Comparison of ENCODE assay signal across 16 cellular contexts in genomic region chr14:53010193-53010592, GRCh38. TPM values are rescaled to one million over a fixed set of nuclear protein-coding genes. Genes with fewer than 3 reads are reported as not detected.
DNase-seq lines count a peak whose midpoint lies in the region; ATAC-seq and TF ChIP-seq lines count a peak whose summit lies in the region.
"Had no signal": no experiment of that assay in that cellular context is flagged by ENCODE, and none has a peak within 500 bp of the region (broad histone marks: within the 10 kb centered on the region; RNA-seq: fewer than 3 reads in every experiment).

No MANE protein-coding gene starts in this region.

- H3K4me1 Mint-ChIP-seq in nephron = peaks cover 46% of the 10 kb centered on the region
- H3K4me1 Mint-ChIP-seq: natural killer cell had no signal

- H3K9me3 Mint-ChIP-seq in nephron = no peaks in the 10 kb centered on the region
- H3K9me3 Mint-ChIP-seq: natural killer cell; T-helper 1 cell treated with Interleukin-12 subunit alpha and Interleukin-12 subunit beta and Interleukin-4 antibody, amounts not matched to agents 30 μg/mL and 1 μg/mL, for 36 hours had no signal

- no peak for ATAC-seq in HG02973 (IDR thresholded peaks at IDR 0.05; ENCODE audit: unreplicated experiment)
- ATAC-seq: natural killer cell had no signal

- DNase-seq in SJCRH30 (no peak), dorsolateral prefrontal cortex (no peak), tibial artery (no peak), A172 (ENCODE audit: low spot score) (no peak), NCI-H187 (lab: John Stamatoyannopoulos, UW) (no peak)
- DNase-seq: activated CD4-positive, alpha-beta T cell treated with anti-CD3 and anti-CD28 coated beads, Interleukin-2, amount 50 U/mL, for 4 hours; activated gamma-delta T cell treated with Interleukin-2 at 50 U/mL for 16 hours; BE2C; natural killer cell; NCI-H1092 treated with DMSO at 0.1 percent for 48 hours; NCI-H524 treated with DMSO at 0.1 percent for 48 hours had no signal

- H3K36me3 Mint-ChIP-seq in nephron (ENCODE audit: low read depth) = no peaks in the 10 kb centered on the region

- intact Hi-C loops in dorsolateral prefrontal cortex (cut with DNase I) = no loop called here
- intact Hi-C loops in tibial artery (cut with DNase I; ENCODE audit: low total_unique reads) = no loop called here

- H3K4me3 ChIP-seq in SJCRH30 = no peak overlapping the region
- peak overlapping the region in 1 of 59 donors; percentile 29 for H3K4me3 ChIP-seq in dorsolateral prefrontal cortex
- no peak overlapping the region for H3K4me3 ChIP-seq in tibial artery
- H3K4me3 ChIP-seq: testis had no signal

- H3K36me3 ChIP-seq in SJCRH30 (no peaks in the 10 kb centered on the region), tibial artery (no peaks in the 10 kb centered on the region)
- H3K36me3 ChIP-seq: BE2C had no signal

- peaks cover 5% of the 10 kb centered on the region for H3K27me3 Mint-ChIP-seq in nephron (ENCODE audit: low read depth)

- TF ChIP-seq CTCF in dorsolateral prefrontal cortex (IDR thresholded peaks at IDR 0.05 in 54 of 56, conservative IDR thresholded peaks at IDR 0.05 in 2 of 56; ENCODE audit: low read depth in 1 of 56, partially characterized antibody in 56 of 56) (no peak), nephron (IDR thresholded peaks at IDR 0.05; ENCODE audit: unreplicated experiment in 3 of 3) (no peak), tibial artery (IDR thresholded peaks at IDR 0.05) (no peak)

- no peak overlapping the region for H3K4me3 Mint-ChIP-seq in nephron
- H3K4me3 Mint-ChIP-seq: natural killer cell; T-helper 1 cell treated with Interleukin-12 subunit alpha and Interleukin-12 subunit beta and Interleukin-4 antibody, amounts not matched to agents 30 μg/mL and 1 μg/mL, for 36 hours had no signal

- H3K27ac Mint-ChIP-seq in nephron = peak overlapping the region in 2 of 3 experiments; percentile 68 to 82
- H3K27ac Mint-ChIP-seq: natural killer cell; T-helper 1 cell treated with Interleukin-12 subunit alpha and Interleukin-12 subunit beta and Interleukin-4 antibody, amounts not matched to agents 30 μg/mL and 1 μg/mL, for 36 hours had no signal

- no peaks in the 10 kb centered on the region for H3K9me3 ChIP-seq in SJCRH30 (replicated peaks)
- H3K9me3 ChIP-seq in tibial artery = no peaks in the 10 kb centered on the region
- H3K9me3 ChIP-seq: BE2C, testis had no signal

- H3K27me3 ChIP-seq in SJCRH30 (no peaks in the 10 kb centered on the region), dorsolateral prefrontal cortex (no peaks in the 10 kb centered on the region), tibial artery (no peaks in the 10 kb centered on the region)
- H3K27me3 ChIP-seq: BE2C, testis had no signal

- H3K4me1 ChIP-seq in SJCRH30 (peaks cover 27% of the 10 kb centered on the region), tibial artery (peaks cover 0 to 14% (median 12%) of the 10 kb centered on the region in 4 donors)
- H3K4me1 ChIP-seq: BE2C had no signal

- peak overlapping the region; percentile 87 for H3K27ac ChIP-seq in SJCRH30
- H3K27ac ChIP-seq in dorsolateral prefrontal cortex = peak overlapping the region in 57 of 59 donors; percentile 0 to 88 (median 72)
- H3K27ac ChIP-seq in tibial artery = peak overlapping the region; percentile 49 to 57
- H3K27ac ChIP-seq: testis, VCaP had no signal

RNA-seq across cellular contexts. Expression of gene FERMT2, which starts 59.3 kb away (rescaled TPM):
- total RNA-seq in SJCRH30 (2014; rRNA removed; shearing (Covaris generic)) = 62.5 and 65.3 TPM in 2 replicates
- total RNA-seq in dorsolateral prefrontal cortex = 100 to 1,000 TPM in 8 of 120 experiments, 10 to 100 TPM in 112; 42.2 to 137 (median 70.3) TPM
- total RNA-seq in A172 (2014; rRNA removed; shearing (Covaris generic)) = 75.4 and 87.1 TPM in 2 replicates
